15 cellular contexts compared by ENCODE assay signal in genomic region chr13:52414963-52415362, GRCh38. TPM values are rescaled to one million over a fixed set of nuclear protein-coding genes. Genes with fewer than 3 reads are reported as not detected.
DNase-seq lines count a peak whose midpoint lies in the region; ATAC-seq, FAIRE-seq and TF ChIP-seq lines count a peak whose summit lies in the region.
"Had no signal": no experiment of that assay in that cellular context is flagged by ENCODE, and none has a peak within 500 bp of the region (broad histone marks: within the 10 kb centered on the region; RNA-seq: fewer than 3 reads in every experiment).

No MANE protein-coding gene starts in this region.

- TF ChIP-seq CTCF in cardiac muscle cell (IDR thresholded peaks at IDR 0.05; ENCODE audit: low read depth, low read length) (no peak), heart left ventricle (IDR thresholded peaks at IDR 0.05) (no peak), MCF 10A (IDR thresholded peaks at IDR 0.05; ENCODE audit: unreplicated experiment) (no peak), foreskin keratinocyte (conservative IDR thresholded peaks at IDR 0.05) (no peak), BE2C (IDR thresholded peaks at IDR 0.05; ENCODE audit: low read depth, low read length) (no peak)

- ATAC-seq in heart left ventricle = no peak
- peak; percentile 73 for ATAC-seq in foreskin keratinocyte
- no peak for ATAC-seq in T-helper 17 cell
- ATAC-seq: heart right ventricle, left ventricle myocardium superior had no signal

- 32 to 39% (median 36%) methylated on average over 1 of the region's 1 CpG for WGBS in heart left ventricle, 4 donors

- H3K9me3 Mint-ChIP-seq in MCF 10A (ENCODE audit: unreplicated experiment) = no peaks in the 10 kb centered on the region

- POLR2A ChIA-PET in MCF 10A (lab: Yijun Ruan, JAX) = interaction anchor here (0.6 to 7.3 kb wide), 14 partner anchors 9 to 311 kb away, joined by 3 to 101 read pairs (median 4); partner anchors contain the start of genes CKAP2, THSD1 and VPS36

- DNase-seq in cardiac muscle cell (ENCODE audit: low read depth in 1 of 2, low spot score in 1 of 2) (peak in 1 of 2 donors; percentile 61), heart left ventricle (no peak), MCF 10A (ENCODE audit: unreplicated experiment) (peak; percentile 82), foreskin keratinocyte (peak; percentile 89 to 94), urothelium cell line (ENCODE audit: low spot score) (peak; percentile 10), T-helper 17 cell (no peak), BE2C (no peak), NCI-H82 (lab: John Stamatoyannopoulos, UW) (no peak)
- DNase-seq: DMS79 treated with DMSO at 0.1 percent for 48 hours, heart right ventricle, left ventricle myocardium superior, upper lobe of left lung had no signal

- intact Hi-C loops in heart left ventricle (cut with DNase I) (no loop called here), MCF 10A (cut with micrococcal nuclease) (loop anchor here (2.0 kb wide), 1 partner anchor 36 kb away; the partner anchor contains the start of gene VPS36)

- H3K9me3 ChIP-seq in cardiac muscle cell (ENCODE audit: low read depth) (no peaks in the 10 kb centered on the region), heart left ventricle (no peaks in the 10 kb centered on the region), T-helper 17 cell (ENCODE audit: control insufficient read depth, low read length, poor library complexity, severe bottlenecking) (no peaks in the 10 kb centered on the region), BE2C (no peaks in the 10 kb centered on the region)
- H3K9me3 ChIP-seq: heart right ventricle, SJSA1, upper lobe of left lung had no signal

- FAIRE-seq in urothelium cell line (lab: Jason Lieb, UNC) = no peak
- FAIRE-seq: GM12892 had no signal

- H3K4me1 ChIP-seq in cardiac muscle cell (ENCODE audit: low read depth) (peaks cover 11% of the 10 kb centered on the region), heart left ventricle (peaks cover 0 to 13% (median 0%) of the 10 kb centered on the region in 12 donors), foreskin keratinocyte (peaks cover 37% of the 10 kb centered on the region), BE2C (no peaks in the 10 kb centered on the region)
- H3K4me1 ChIP-seq: upper lobe of left lung had no signal

- H3K4me3 ChIP-seq in cardiac muscle cell = no peak overlapping the region
- H3K4me3 ChIP-seq in heart left ventricle = no peak overlapping the region
- H3K4me3 ChIP-seq in BE2C (ENCODE audit: low read depth, low read length) = no peak overlapping the region
- H3K4me3 ChIP-seq: heart right ventricle, SJSA1, upper lobe of left lung had no signal

- H3K27me3 ChIP-seq in cardiac muscle cell = no peaks in the 10 kb centered on the region
- H3K27me3 ChIP-seq in heart left ventricle = no peaks in the 10 kb centered on the region
- H3K27me3 ChIP-seq in foreskin keratinocyte = no peaks in the 10 kb centered on the region
- H3K27me3 ChIP-seq in BE2C = no peaks in the 10 kb centered on the region
- H3K27me3 ChIP-seq: heart right ventricle, SJSA1, upper lobe of left lung had no signal

- TF ChIP-seq POLR2A in heart left ventricle (IDR thresholded peaks at IDR 0.05) = no peak

- H3K4me3 Mint-ChIP-seq in MCF 10A (ENCODE audit: unreplicated experiment) (peak overlapping the region; percentile 50), T-helper 17 cell (no peak overlapping the region)
- H3K4me3 Mint-ChIP-seq: activated naive CD8-positive, alpha-beta T cell had no signal

- CTCF ChIA-PET in MCF 10A (lab: Yijun Ruan, JAX) = interaction anchor here (0.6 to 3.2 kb wide), 6 partner anchors 35 to 71 kb away, joined by 3 to 20 read pairs (median 5); partner anchors contain the start of gene VPS36

- H3K27ac Mint-ChIP-seq in MCF 10A (ENCODE audit: low read depth, unreplicated experiment) (peak overlapping the region; percentile 98), T-helper 17 cell (no peak overlapping the region)
- H3K27ac Mint-ChIP-seq: activated naive CD8-positive, alpha-beta T cell had no signal

- H3K36me3 ChIP-seq in cardiac muscle cell (peaks cover 19% of the 10 kb centered on the region), heart left ventricle (peaks cover 0 to 95% (median 89%) of the 10 kb centered on the region in 9 donors), BE2C (peaks cover 27% of the 10 kb centered on the region)

- H3K4me1 Mint-ChIP-seq in MCF 10A (ENCODE audit: insufficient read depth, unreplicated experiment) = peaks cover 33% of the 10 kb centered on the region
- peaks cover 4% of the 10 kb centered on the region for H3K4me1 Mint-ChIP-seq in T-helper 17 cell

- H3K36me3 Mint-ChIP-seq in MCF 10A (ENCODE audit: insufficient read depth, unreplicated experiment) (peaks cover 48% of the 10 kb centered on the region), T-helper 17 cell (ENCODE audit: low read depth) (peaks cover 10% of the 10 kb centered on the region)

- BruUV-seq in MCF 10A (replicated peaks; lab: Mats Ljungman, UMichigan) = no TSS peak

- H3K27me3 Mint-ChIP-seq in MCF 10A (ENCODE audit: insufficient read depth, unreplicated experiment) = no peaks in the 10 kb centered on the region
- no peaks in the 10 kb centered on the region for H3K27me3 Mint-ChIP-seq in T-helper 17 cell
- H3K27me3 Mint-ChIP-seq: activated naive CD8-positive, alpha-beta T cell had no signal

- H3K27ac ChIP-seq in cardiac muscle cell (peak overlapping the region; percentile 0), heart left ventricle (no peak overlapping the region), foreskin keratinocyte (peak overlapping the region; percentile 73)
- H3K27ac ChIP-seq: SJSA1, upper lobe of left lung had no signal

RNA-seq across cellular contexts. Expression of gene THSD1, which starts 9.0 kb away (rescaled TPM):
- 0.66 and 0.85 TPM in 2 replicates for total RNA-seq in cardiac muscle cell
- polyA plus RNA-seq in cardiac muscle cell = not detected in 2 replicates
- 10 to 100 TPM in 2 of 9 donors, 1 to 10 TPM in 7; 5.4 to 10.1 (median 6.4) TPM for total RNA-seq in heart left ventricle
- 1 to 10 TPM; 2.7 to 6.5 TPM for polyA plus RNA-seq in heart left ventricle
- total RNA-seq in MCF 10A (2022) = 13.3 and 16.7 TPM in 2 replicates
- total RNA-seq in foreskin keratinocyte = 9.8 TPM in 2 replicates
- 5.1 and 5.7 TPM in 2 replicates for polyA plus RNA-seq in foreskin keratinocyte
- under 1 TPM; 0.40 to 0.68 TPM for total RNA-seq in T-helper 17 cell
- 0.74 TPM for polyA plus RNA-seq in BE2C (2012; ENCODE audit: insufficient read depth, insufficient read length, low read depth)

RNA-seq across cellular contexts. Expression of gene VPS36, which starts 35.5 kb away (rescaled TPM):
- total RNA-seq in cardiac muscle cell (23.8 and 31.7 TPM in 2 replicates), heart left ventricle (10 to 100 TPM; 27.8 to 38.5 (median 32.8) TPM), MCF 10A (2022) (42.8 and 43.4 TPM in 2 replicates), foreskin keratinocyte (25.3 and 28.8 TPM in 2 replicates), T-helper 17 cell (10 to 100 TPM; 39.6 to 42.0 TPM)
- polyA plus RNA-seq in cardiac muscle cell (24.6 and 30.8 TPM in 2 replicates), heart left ventricle (10 to 100 TPM; 15.0 to 24.7 TPM), foreskin keratinocyte (9.0 and 9.7 TPM in 2 replicates)
- polyA plus RNA-seq in BE2C (2012; ENCODE audit: insufficient read depth, insufficient read length, low read depth) = 22.3 TPM

RNA-seq across cellular contexts. Expression of gene CKAP2, which starts 40.3 kb away (rescaled TPM):
- total RNA-seq in cardiac muscle cell = 9.9 and 47.2 TPM in 2 replicates
- 24.9 and 82.6 TPM in 2 replicates for polyA plus RNA-seq in cardiac muscle cell
- total RNA-seq in heart left ventricle = 10 to 100 TPM in 4 of 9 donors, 1 to 10 TPM in 5; 5.0 to 16.1 (median 9.3) TPM
- 1 to 10 TPM; 1.4 to 3.9 TPM for polyA plus RNA-seq in heart left ventricle
- total RNA-seq in MCF 10A (2022) = 37.9 and 50.7 TPM in 2 replicates
- total RNA-seq in foreskin keratinocyte = 44.9 and 57.8 TPM in 2 replicates
- polyA plus RNA-seq in foreskin keratinocyte = 15.2 and 21.1 TPM in 2 replicates
- 10 to 100 TPM; 21.8 to 27.8 TPM for total RNA-seq in T-helper 17 cell
- polyA plus RNA-seq in BE2C (2012; ENCODE audit: insufficient read depth, insufficient read length, low read depth) = 30.4 TPM

Comparison
In these comparisons a context has a peak if more than half of its experiments do, and no peak if none do; other contexts are left out.
1. H3K27ac ChIP-seq: peak in cardiac muscle cell (single experiment) and foreskin keratinocyte (single experiment); none in heart left ventricle (0 of 12).
2. DNase-seq: peak in MCF 10A (single experiment), foreskin keratinocyte (2 of 2) and urothelium cell line (single experiment); none in heart left ventricle (0 of 5), T-helper 17 cell (0 of 3), BE2C (single experiment) and NCI-H82 (single experiment).